8 cellular contexts compared by ENCODE assay signal in the genomic region with DNA sequence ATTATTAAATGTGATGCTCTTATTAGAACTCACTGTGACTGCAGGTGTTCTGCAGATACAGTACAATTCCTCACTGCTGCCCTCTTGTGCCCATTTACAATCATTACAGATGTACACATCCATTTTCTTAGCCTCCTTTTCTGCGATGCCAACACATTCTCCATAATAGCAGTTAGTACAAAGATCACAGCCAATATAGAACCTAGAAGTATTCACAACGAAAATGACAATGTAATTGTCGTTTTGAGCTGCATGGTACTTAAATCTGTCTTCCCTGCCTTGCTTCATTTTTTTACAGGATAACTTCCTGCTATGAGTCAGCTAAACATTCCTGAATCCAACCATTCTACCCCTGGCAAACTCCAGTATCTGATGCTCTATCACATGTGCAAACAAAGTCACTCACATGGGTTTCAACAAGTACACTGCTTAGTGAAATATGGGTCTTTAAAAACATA. TPM values are rescaled to one million over a fixed set of nuclear protein-coding genes. Genes with fewer than 3 reads are reported as not detected.
DNase-seq lines count a peak whose midpoint lies in the region; ATAC-seq, FAIRE-seq and TF ChIP-seq lines count a peak whose summit lies in the region.
"Not testable (repeated sequence)": the region's sequence is repeated elsewhere in the genome, so short reads cannot be mapped to it uniquely, and the experiment has no call there.

No MANE protein-coding gene starts in this region.

- not testable (repeated sequence) for H3K4me2 ChIP-seq in smooth muscle cell

- not testable (repeated sequence) for H2AFZ ChIP-seq in smooth muscle cell (ENCODE audit: low read depth)

- not testable (repeated sequence) for H3K27me3 ChIP-seq in smooth muscle cell (ENCODE audit: low read depth)

- not testable (repeated sequence) for H4K20me1 ChIP-seq in smooth muscle cell (ENCODE audit: low read depth)

- FAIRE-seq in GM12892 (lab: Jason Lieb, UNC): peak; percentile 86

- TF ChIP-seq POLR2A in GM12892 (IDR thresholded peaks at IDR 0.05; ENCODE audit: low read depth, low read length): not testable (repeated sequence)

- 21% methylated on average over 3 of the region's 3 CpGs for WGBS in smooth muscle cell (ENCODE audit: low lambda C conversion rate)

- ATAC-seq in effector memory CD8-positive, alpha-beta T cell (replicated peaks): peak; percentile 96

- H3K4me1 ChIP-seq in smooth muscle cell (ENCODE audit: low read depth): not testable (repeated sequence)

- H3K4me3 ChIP-seq in smooth muscle cell: not testable (repeated sequence)

- H3K27ac Mint-ChIP-seq in effector memory CD8-positive, alpha-beta T cell: peak overlapping the region; percentile 49 to 59

- H3K79me2 ChIP-seq in smooth muscle cell (ENCODE audit: low read depth): not testable (repeated sequence)

- H3K36me3 Mint-ChIP-seq in effector memory CD8-positive, alpha-beta T cell (ENCODE audit: insufficient read depth): not testable (repeated sequence)

- not testable (repeated sequence) for H3K4me3 Mint-ChIP-seq in effector memory CD8-positive, alpha-beta T cell

- DNase-seq in AG08395 (ENCODE audit: low spot score) (peak; percentile 68), NCI-H1436 treated with DMSO at 0.1 percent for 48 hours (lab: John Stamatoyannopoulos, UW) (peak; percentile 49), RPMI8226 (peak; percentile 82), left kidney (ENCODE audit: low read depth, low spot score) (peak; percentile 82)
- not testable (repeated sequence) for DNase-seq in GM12892 (ENCODE audit: insufficient read length); smooth muscle cell (lab: John Stamatoyannopoulos, UW; ENCODE audit: unreplicated experiment)
- DNase-seq in activated CD8-positive, alpha-beta memory T cell treated with anti-CD3 and anti-CD28 coated beads for 4 hours (ENCODE audit: low read depth in 2 of 2): peak; percentile 31 to 54
- DNase-seq in effector memory CD8-positive, alpha-beta T cell: peak; percentile 75 to 77 (median 77)

- H3K27me3 Mint-ChIP-seq in effector memory CD8-positive, alpha-beta T cell: not testable (repeated sequence)

- H3K9me3 Mint-ChIP-seq in effector memory CD8-positive, alpha-beta T cell: not testable (repeated sequence)

- H3K36me3 ChIP-seq in smooth muscle cell (ENCODE audit: low read depth): not testable (repeated sequence)

- H3K9ac ChIP-seq in smooth muscle cell (ENCODE audit: low read depth): not testable (repeated sequence)

- H3K9me3 ChIP-seq in smooth muscle cell (replicated peaks; ENCODE audit: low read depth): not testable (repeated sequence)

- not testable (repeated sequence) for H3F3A ChIP-seq in smooth muscle cell (ENCODE audit: low read depth)

- peak; percentile 91 for TF ChIP-seq CTCF in smooth muscle cell (IDR thresholded peaks at IDR 0.05; ENCODE audit: borderline replicate concordance, insufficient read depth, poor library complexity, severe bottlenecking)

- H3K27ac ChIP-seq in smooth muscle cell (ENCODE audit: low read depth): not testable (repeated sequence)

- H3K4me1 Mint-ChIP-seq in effector memory CD8-positive, alpha-beta T cell (ENCODE audit: low read depth in 2 of 2): peaks cover 13 to 24% of the 10 kb centered on the region in 2 donors

RNA-seq across cellular contexts. Expression of gene LRRC37A, which starts 8.1 kb away (rescaled TPM):
- polyA plus RNA-seq in GM12892 (2012; ENCODE audit: missing spikeins): 2.8 TPM
- total RNA-seq in smooth muscle cell: 0.99 and 1.8 TPM in 2 replicates
- 0.46 and 0.98 TPM in 2 replicates for polyA plus RNA-seq in smooth muscle cell
